In the genomic region with DNA sequence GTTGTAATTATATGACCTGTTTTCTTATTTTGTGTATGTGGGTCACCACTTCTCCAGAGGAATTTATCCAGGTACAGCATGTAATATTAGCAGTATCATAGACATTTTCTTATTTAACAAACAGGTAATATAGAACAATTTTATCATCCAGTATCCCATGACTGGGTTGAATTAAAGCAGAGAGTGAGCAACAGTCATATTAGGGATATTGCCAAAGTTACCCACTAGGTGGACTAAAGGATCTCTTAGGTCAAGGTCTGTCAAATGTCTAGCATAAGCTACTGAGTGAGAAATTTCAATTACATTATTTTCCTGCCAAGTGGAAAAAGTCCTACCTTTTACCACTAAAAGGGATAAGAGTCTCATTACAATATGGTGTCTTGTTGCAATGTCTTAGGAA, we compare ENCODE assay signal across 8 cellular contexts.
DNase-seq lines count a peak whose midpoint lies in the region; ATAC-seq, FAIRE-seq and TF ChIP-seq lines count a peak whose summit lies in the region.

No MANE protein-coding gene starts in this region.

- H3K27me3 Mint-ChIP-seq in effector memory CD8-positive, alpha-beta T cell: no peaks in the 10 kb centered on the region

- H3K9me3 ChIP-seq in transverse colon: no peaks in the 10 kb centered on the region

- no peaks in the 10 kb centered on the region for H3K4me1 ChIP-seq in transverse colon

- no peaks in the 10 kb centered on the region for H3K27me3 ChIP-seq in transverse colon

- no peak for FAIRE-seq in D721Med (lab: Jason Lieb, UNC)

- TF ChIP-seq POLR2A in transverse colon (IDR thresholded peaks at IDR 0.05): no peak

- H3K9me3 Mint-ChIP-seq in effector memory CD8-positive, alpha-beta T cell: no peaks in the 10 kb centered on the region

- in situ Hi-C loops in transverse colon (cut with MboI; ENCODE audit: low pct_ligation_motif_present in 1 of 4, low pct_unique_long_range_greater_than_20kb in 1 of 4, low sequenced_read_pairs in 3 of 4): no loop called here

- TF ChIP-seq CTCF in D721Med (IDR thresholded peaks at IDR 0.05; ENCODE audit: insufficient read depth, missing control alignments) (peak; percentile 38), transverse colon (IDR thresholded peaks at IDR 0.05) (peak in 4 of 5 experiments; percentile 15 to 29 (median 24))

- no peak overlapping the region for H3K27ac Mint-ChIP-seq in effector memory CD8-positive, alpha-beta T cell

- H3K4me1 Mint-ChIP-seq in effector memory CD8-positive, alpha-beta T cell (ENCODE audit: low read depth in 2 of 2): no peaks in the 10 kb centered on the region

- intact Hi-C loops in transverse colon (cut with DNase I; ENCODE audit: low total_unique reads): loop anchor here (2.0 kb wide), 1 partner anchor 70 kb away; no protein-coding TSS in a partner anchor

- no peak for TF ChIP-seq EP300 in transverse colon (IDR thresholded peaks at IDR 0.05; ENCODE audit: low read depth)

- H3K27ac ChIP-seq in transverse colon: no peak overlapping the region

- no peaks in the 10 kb centered on the region for H3K36me3 ChIP-seq in transverse colon

- ATAC-seq in GM21529 (IDR thresholded peaks at IDR 0.05; ENCODE audit: unreplicated experiment) (peak; percentile 80), HG03108 (IDR thresholded peaks at IDR 0.05; ENCODE audit: unreplicated experiment) (no peak)
- ATAC-seq in effector memory CD8-positive, alpha-beta T cell (replicated peaks): no peak

- no peak overlapping the region for H3K4me3 ChIP-seq in transverse colon

- H3K4me3 Mint-ChIP-seq in effector memory CD8-positive, alpha-beta T cell: no peak overlapping the region

- DNase-seq in D721Med (ENCODE audit: insufficient read length, low spot score) (no peak), NCI-H2029 treated with DMSO at 0.1 percent for 48 hours (lab: John Stamatoyannopoulos, UW) (peak; percentile 89), cerebellar cortex (ENCODE audit: low spot score) (peak; percentile 21), transverse colon (no peak), medulla oblongata (ENCODE audit: extremely low spot score) (no peak)
- no peak for DNase-seq in effector memory CD8-positive, alpha-beta T cell

- no peaks in the 10 kb centered on the region for H3K36me3 Mint-ChIP-seq in effector memory CD8-positive, alpha-beta T cell (ENCODE audit: insufficient read depth)

Comparison
In these comparisons a context has a peak if more than half of its experiments do, and no peak if none do; other contexts are left out.
1. DNase-seq: peak in NCI-H2029 treated with DMSO at 0.1 percent for 48 hours (single experiment) and cerebellar cortex (single experiment); none in D721Med (single experiment), transverse colon (single experiment), effector memory CD8-positive, alpha-beta T cell (0 of 3) and medulla oblongata (single experiment).